In genomic region chr10:53064609-53065008, GRCh38 we compare ENCODE assay signal across 28 cellular contexts.
"Had no signal": no experiment of that assay in that cellular context is flagged by ENCODE, and none has a peak within 500 bp of the region (broad histone marks: within the 10 kb centered on the region; RNA-seq: fewer than 3 reads in every experiment).

No MANE protein-coding gene starts in this region.

- FAIRE-seq: small intestine, urothelium cell line had no signal

- H3K9me3 ChIP-seq: ovary, psoas muscle, right lobe of liver, stomach, thyroid gland, tibial nerve, upper lobe of left lung, vagina had no signal

- ATAC-seq: psoas muscle; right cardiac atrium; right lobe of liver; stimulated activated effector memory CD8-positive, alpha-beta T cell treated with anti-CD3 and anti-CD28 coated beads, Interleukin-12 subunit alpha, Interleukin-12 subunit beta, amount 100 ng/mL, for 72 hours; stimulated activated naive B cell treated with anti-CD40 and anti-IgM and Interleukin-4, amounts not matched to agents 10 μg/mL and 1 μg/mL and 100 μg/mL, for 72 hours had no signal

- H3K4me2 ChIP-seq: neural progenitor cell had no signal

- H3K36me3 Mint-ChIP-seq: neural progenitor cell; stimulated activated effector memory CD8-positive, alpha-beta T cell treated with anti-CD3 and anti-CD28 coated beads, Interleukin-12 subunit alpha, Interleukin-12 subunit beta, amount 100 ng/mL, for 72 hours; stimulated activated naive B cell treated with anti-CD40 and anti-IgM and Interleukin-4, amounts not matched to agents 10 μg/mL and 1 μg/mL and 100 μg/mL, for 72 hours had no signal

- H3K27ac ChIP-seq: neural progenitor cell, ovary, parathyroid adenoma, psoas muscle, right lobe of liver, sigmoid colon, stomach, thoracic aorta, thyroid gland, tibial nerve, upper lobe of left lung, vagina had no signal

- H3K27me3 Mint-ChIP-seq: progenitor cell of endocrine pancreas; stimulated activated naive B cell treated with anti-CD40 and anti-IgM and Interleukin-4, amounts not matched to agents 10 μg/mL and 1 μg/mL and 100 μg/mL, for 72 hours; stimulated activated naive CD8-positive, alpha-beta T cell treated with anti-CD3 and anti-CD28 coated beads, Interleukin-15, Interleukin-2, amounts not matched to agents 100 ng/mL and 50 ng/mL, for 24 hours had no signal

- DNase-seq: occipital lobe; ovary; posterior cingulate gyrus; psoas muscle; right cardiac atrium; right lobe of liver; sigmoid colon; small intestine; stimulated activated CD4-positive, alpha-beta T cell treated with anti-CD3 and anti-CD28 coated beads, Interleukin-15, amount 100 ng/mL, for 24 hours; stimulated activated CD4-positive, alpha-beta T cell treated with anti-CD3 and anti-CD28 coated beads, Interleukin-2, amount 100 ng/mL, for 24 hours; stimulated activated CD4-positive, alpha-beta T cell treated with anti-CD3 and anti-CD28 coated beads, Interleukin-2, amount 100 ng/mL, for 48 hours; stimulated activated CD4-positive, alpha-beta T cell treated with anti-CD3 and anti-CD28 coated beads, Interleukin-4, amount 100 ng/mL, for 24 hours; stimulated activated naive B cell treated with anti-CD40 and anti-IgM and Interleukin-4, amounts not matched to agents 10 μg/mL and 1 μg/mL and 100 μg/mL, for 72 hours; stimulated activated naive CD4-positive, alpha-beta T cell treated with Interleukin-2 at 50 U/mL for 16 hours; stomach; thyroid gland; trophoblast cell; upper lobe of left lung had no signal

- H3K27ac Mint-ChIP-seq: nephron; neural progenitor cell; progenitor cell of endocrine pancreas; stimulated activated effector memory CD8-positive, alpha-beta T cell treated with anti-CD3 and anti-CD28 coated beads, Interleukin-12 subunit alpha, Interleukin-12 subunit beta, amount 100 ng/mL, for 72 hours; stimulated activated naive B cell treated with anti-CD40 and anti-IgM and Interleukin-4, amounts not matched to agents 10 μg/mL and 1 μg/mL and 100 μg/mL, for 72 hours; stimulated activated naive CD8-positive, alpha-beta T cell treated with anti-CD3 and anti-CD28 coated beads, Interleukin-15, Interleukin-2, amounts not matched to agents 100 ng/mL and 50 ng/mL, for 24 hours had no signal

- H2AFZ ChIP-seq: neural progenitor cell, parathyroid adenoma had no signal

- H3K4me1 ChIP-seq: neural progenitor cell, parathyroid adenoma, psoas muscle, right lobe of liver, sigmoid colon, stomach, thyroid gland, tibial nerve, upper lobe of left lung, vagina had no signal

- H3K4me1 Mint-ChIP-seq: neural progenitor cell; stimulated activated effector memory CD8-positive, alpha-beta T cell treated with anti-CD3 and anti-CD28 coated beads, Interleukin-12 subunit alpha, Interleukin-12 subunit beta, amount 100 ng/mL, for 72 hours; stimulated activated naive B cell treated with anti-CD40 and anti-IgM and Interleukin-4, amounts not matched to agents 10 μg/mL and 1 μg/mL and 100 μg/mL, for 72 hours had no signal

- H3K9me3 Mint-ChIP-seq: neural progenitor cell had no signal

- H3K4me3 ChIP-seq: neural progenitor cell, ovary, psoas muscle, right lobe of liver, sigmoid colon, stomach, thoracic aorta, thyroid gland, tibial nerve, upper lobe of left lung, vagina had no signal

- H3K27me3 ChIP-seq: neural progenitor cell, ovary, right lobe of liver, sigmoid colon, stomach, thyroid gland, tibial nerve, upper lobe of left lung, vagina had no signal

- H3K9ac ChIP-seq: neural progenitor cell, parathyroid adenoma had no signal

- H3K36me3 ChIP-seq: ovary, right lobe of liver, sigmoid colon, stomach, thoracic aorta, thyroid gland, tibial nerve, upper lobe of left lung, vagina had no signal

- H3K4me3 Mint-ChIP-seq: nephron; neural progenitor cell; stimulated activated effector memory CD8-positive, alpha-beta T cell treated with anti-CD3 and anti-CD28 coated beads, Interleukin-12 subunit alpha, Interleukin-12 subunit beta, amount 100 ng/mL, for 72 hours; stimulated activated naive B cell treated with anti-CD40 and anti-IgM and Interleukin-4, amounts not matched to agents 10 μg/mL and 1 μg/mL and 100 μg/mL, for 72 hours; stimulated activated naive CD8-positive, alpha-beta T cell treated with anti-CD3 and anti-CD28 coated beads, Interleukin-15, Interleukin-2, amounts not matched to agents 100 ng/mL and 50 ng/mL, for 24 hours had no signal

- H3K79me2 ChIP-seq: parathyroid adenoma had no signal
